ENCODE assay signal across 8 cellular contexts in the genomic region with DNA sequence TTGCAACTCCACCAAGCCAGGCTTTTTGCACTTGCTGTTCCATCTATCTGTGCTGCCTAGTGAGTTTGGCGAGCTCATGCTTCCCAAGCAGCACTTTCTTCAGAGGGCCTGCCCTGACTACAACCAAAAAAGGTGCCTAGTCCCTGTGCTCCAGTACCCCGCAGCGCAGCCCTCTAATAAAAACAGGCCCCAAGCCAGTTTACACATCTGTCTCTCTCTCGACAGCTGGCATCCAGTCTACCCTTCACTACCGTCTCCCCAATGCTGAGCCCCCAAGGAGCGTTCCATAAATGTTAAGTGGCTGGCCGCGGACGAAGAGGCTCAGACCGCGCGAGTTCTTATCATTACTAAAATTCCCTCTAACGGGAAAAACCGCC. TPM values are rescaled to one million over a fixed set of nuclear protein-coding genes. Genes with fewer than 3 reads are reported as not detected.
DNase-seq lines count a peak whose midpoint lies in the region; ATAC-seq and TF ChIP-seq lines count a peak whose summit lies in the region.

No MANE protein-coding gene starts in this region.

- no peaks in the 10 kb centered on the region for H3K36me3 ChIP-seq in osteoblast (ENCODE audit: insufficient read depth, low read length)

- peaks cover 10% of the 10 kb centered on the region for H3K4me1 ChIP-seq in osteoblast (ENCODE audit: insufficient read depth, low read length)

- peaks cover 56% of the 10 kb centered on the region for H3K79me2 ChIP-seq in osteoblast (ENCODE audit: insufficient read depth, low read length)

- H3K27ac ChIP-seq in VCaP (peak overlapping the region; percentile 79; the same call in 1 of the 2 replicates), osteoblast (ENCODE audit: low read depth, low read length) (peak overlapping the region; percentile 85)

- H3K4me3 ChIP-seq in fibroblast of the aortic adventitia (ENCODE audit: low read depth, low read length): peak overlapping the region; percentile 79
- H3K4me3 ChIP-seq in osteoblast (ENCODE audit: insufficient read depth, low read length): peak overlapping the region; percentile 83

- no peaks in the 10 kb centered on the region for H3K9me3 ChIP-seq in osteoblast (ENCODE audit: low read depth, low read length)

- H3K27me3 ChIP-seq in osteoblast (ENCODE audit: insufficient read depth, low read length): no peaks in the 10 kb centered on the region

- DNase-seq in fibroblast of the aortic adventitia (ENCODE audit: low read depth) (peak; percentile 6), osteoblast (ENCODE audit: insufficient read length, low spot score, missing footprints) (peak; percentile 73), SKM-1 (lab: John Stamatoyannopoulos, UW; ENCODE audit: unreplicated experiment) (no peak), NCI-H2227 (lab: John Stamatoyannopoulos, UW; ENCODE audit: unreplicated experiment) (no peak), activated gamma-delta T cell (lab: John Stamatoyannopoulos, UW) (no peak)

- peak overlapping the region; percentile 86 for H2AFZ ChIP-seq in osteoblast (ENCODE audit: low read length)

- TF ChIP-seq CTCF in VCaP (conservative IDR thresholded peaks at IDR 0.05) (no peak), fibroblast of the aortic adventitia (IDR thresholded peaks at IDR 0.05; ENCODE audit: insufficient read depth, low read length) (no peak), osteoblast (IDR thresholded peaks at IDR 0.05; ENCODE audit: extremely low read depth, low read depth, low read length) (no peak)

- peak overlapping the region; percentile 100 for H3K4me2 ChIP-seq in osteoblast (ENCODE audit: insufficient read depth, low read length)

- ATAC-seq in GM18498 (IDR thresholded peaks at IDR 0.05; ENCODE audit: unreplicated experiment) (peak; percentile 8), HG02938 (IDR thresholded peaks at IDR 0.05; ENCODE audit: unreplicated experiment) (peak; percentile 7)

- peaks cover 26% of the 10 kb centered on the region for H4K20me1 ChIP-seq in osteoblast (ENCODE audit: insufficient read depth, low read length)

RNA-seq across cellular contexts. Expression of a gene that starts 0.5 kb away (rescaled TPM):
- total RNA-seq in fibroblast of the aortic adventitia (ENCODE audit: low replicate concordance): 22.9 and 31.5 TPM in 2 replicates
- 21.2 and 26.1 TPM in 2 replicates for total RNA-seq in osteoblast

RNA-seq across cellular contexts. Expression of a gene that starts 56.9 kb away (rescaled TPM):
- total RNA-seq in fibroblast of the aortic adventitia (ENCODE audit: low replicate concordance) (14.1 and 23.1 TPM in 2 replicates), osteoblast (8.8 and 9.8 TPM in 2 replicates)

Comparison
In these comparisons a context has a peak if more than half of its experiments do, and no peak if none do; other contexts are left out.
1. DNase-seq: peak in fibroblast of the aortic adventitia (single experiment) and osteoblast (single experiment); none in SKM-1 (single experiment), NCI-H2227 (single experiment) and activated gamma-delta T cell (single experiment).